Comparison of ENCODE assay signal across 10 cellular contexts in the genomic region with DNA sequence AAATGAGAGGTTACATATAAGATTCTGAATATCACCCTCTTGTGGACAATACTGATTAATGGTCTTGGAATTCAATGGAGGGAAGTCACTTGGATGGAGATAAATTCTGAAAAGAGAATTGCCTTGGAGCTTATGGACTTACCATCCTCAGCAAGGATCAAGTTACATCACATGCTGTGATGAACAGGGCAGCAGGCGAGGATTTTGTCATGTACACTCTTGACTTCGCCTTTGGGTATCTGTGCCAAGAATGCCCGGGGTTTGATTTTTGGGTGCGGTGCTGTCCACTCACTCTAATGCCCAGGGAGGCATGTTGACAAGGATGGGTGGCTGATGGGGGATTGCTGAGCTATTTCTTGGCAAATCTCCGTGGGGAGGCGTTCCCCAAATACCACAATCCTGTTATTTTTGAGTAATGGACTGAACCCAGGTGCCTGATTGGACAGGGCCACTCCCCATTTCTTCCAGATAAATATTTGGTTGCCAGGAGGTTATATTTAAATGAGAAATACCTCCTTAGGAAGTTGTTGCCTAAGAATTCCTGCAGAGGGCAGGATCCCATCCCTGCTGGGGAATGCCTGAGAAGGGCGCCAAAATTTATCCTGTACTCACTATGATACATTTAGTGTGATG.
DNase-seq lines count a peak whose midpoint lies in the region; ATAC-seq and TF ChIP-seq lines count a peak whose summit lies in the region.
"Had no signal": no experiment of that assay in that cellular context is flagged by ENCODE, and none has a peak within 500 bp of the region (broad histone marks: within the 10 kb centered on the region; RNA-seq: fewer than 3 reads in every experiment).

No MANE protein-coding gene starts in this region.

- H3K4me1 ChIP-seq in adipocyte (ENCODE audit: control insufficient read depth, insufficient read depth, low read length) (peaks cover 8% of the 10 kb centered on the region), left lung (no peaks in the 10 kb centered on the region)
- H3K4me1 ChIP-seq: parathyroid adenoma had no signal

- peak; percentile 83 for TF ChIP-seq CTCF in C4-2B (conservative IDR thresholded peaks at IDR 0.05)
- peak in 1 of 2 donors; percentile 16 for TF ChIP-seq CTCF in left lung (IDR thresholded peaks at IDR 0.05)

- intact Hi-C loops in left lung (cut with DNase I) = no loop called here

- H3K36me3 ChIP-seq in adipocyte (ENCODE audit: control insufficient read depth, insufficient read depth, low read length, severe bottlenecking) (no peaks in the 10 kb centered on the region), left lung (no peaks in the 10 kb centered on the region)

- H3K27me3 ChIP-seq in adipocyte (replicated peaks; ENCODE audit: control insufficient read depth, insufficient read depth, low read length) = no peaks in the 10 kb centered on the region
- H3K27me3 ChIP-seq in left lung = no peaks in the 10 kb centered on the region

- DNase-seq in HPDE6-E6E7 (ENCODE audit: extremely low spot score) (peak; percentile 54), adipocyte (ENCODE audit: low read depth) (peak; percentile 8), left lung (peak in 1 of 2 donors; percentile 37), cerebellar cortex (ENCODE audit: low spot score) (no peak), MV-4-11 (lab: John Stamatoyannopoulos, UW) (no peak), NCI-H345 treated with DMSO at 0.1 percent for 48 hours (lab: John Stamatoyannopoulos, UW; ENCODE audit: unreplicated experiment) (no peak)
- DNase-seq: Karpas-422 had no signal

- H3K9ac ChIP-seq in adipocyte (ENCODE audit: low read length) = no peak overlapping the region
- H3K9ac ChIP-seq: parathyroid adenoma had no signal

- no peak overlapping the region for H3K4me3 ChIP-seq in adipocyte (ENCODE audit: low read length)
- no peak overlapping the region for H3K4me3 ChIP-seq in left lung

- peak; percentile 62 for ATAC-seq in left lung
- ATAC-seq in GM21737 (IDR thresholded peaks at IDR 0.05; ENCODE audit: unreplicated experiment) = no peak

- H3K27ac ChIP-seq in C4-2B (no peak overlapping the region), left lung (no peak overlapping the region)
- H3K27ac ChIP-seq: parathyroid adenoma had no signal

- H3K9me3 ChIP-seq in adipocyte (ENCODE audit: control insufficient read depth, low read length) = no peaks in the 10 kb centered on the region
- no peaks in the 10 kb centered on the region for H3K9me3 ChIP-seq in left lung

Comparison
In these comparisons a context has a peak if more than half of its experiments do, and no peak if none do; other contexts are left out.
1. DNase-seq: peak in HPDE6-E6E7 (single experiment) and adipocyte (single experiment); none in cerebellar cortex (single experiment), MV-4-11 (single experiment) and NCI-H345 treated with DMSO at 0.1 percent for 48 hours (single experiment).